8 cellular contexts compared by ENCODE assay signal in the genomic region with DNA sequence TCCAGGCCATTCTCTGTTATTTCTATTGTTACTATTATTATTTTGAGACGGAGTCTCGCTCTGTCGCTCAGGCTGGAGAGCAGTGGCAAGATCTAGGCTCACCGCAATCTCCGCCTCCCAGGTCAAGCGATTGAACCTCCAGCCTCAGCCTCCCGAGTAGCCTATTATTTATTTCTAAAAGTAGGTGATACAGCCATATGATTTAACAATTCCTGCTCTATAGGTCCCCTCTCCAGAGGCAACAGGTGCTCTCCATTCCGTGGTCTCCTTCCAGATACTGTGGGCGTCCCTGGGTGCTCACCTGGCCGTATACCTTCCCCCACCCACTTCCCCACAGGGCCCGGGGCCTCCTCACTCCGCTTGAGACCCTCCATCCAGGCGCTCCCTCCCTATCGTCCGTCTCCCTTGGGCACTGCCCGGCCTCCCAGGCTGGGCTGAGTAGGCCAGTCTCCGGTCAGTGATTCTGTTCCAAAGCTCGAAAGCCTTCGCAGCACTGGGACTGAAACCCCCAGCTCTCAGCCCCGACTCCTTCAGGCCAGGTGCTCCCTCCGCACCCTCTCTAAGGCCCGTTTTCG. TPM values are rescaled to one million over a fixed set of nuclear protein-coding genes. Genes with fewer than 3 reads are reported as not detected.
DNase-seq lines count a peak whose midpoint lies in the region; ATAC-seq and TF ChIP-seq lines count a peak whose summit lies in the region.

No MANE protein-coding gene starts in this region.

- peak; percentile 41 for TF ChIP-seq CTCF in neural cell (IDR thresholded peaks at IDR 0.05; ENCODE audit: poor library complexity, severe bottlenecking)

- peaks cover 38% of the 10 kb centered on the region for H3K4me1 ChIP-seq in Karpas-422 (ENCODE audit: low read length)
- H3K4me1 ChIP-seq in ectodermal cell (ENCODE audit: control insufficient read depth, insufficient read depth, low read length), result peaks cover 7% of the 10 kb centered on the region

- peaks cover 49% of the 10 kb centered on the region for H3K79me2 ChIP-seq in Karpas-422 (ENCODE audit: low read length)
- H3K79me2 ChIP-seq in neural cell (replicated peaks; ENCODE audit: insufficient read depth, low read length), result peaks cover 22% of the 10 kb centered on the region

- DNase-seq in Karpas-422 (no peak), NCI-H526 treated with DMSO at 0.1 percent for 48 hours (lab: John Stamatoyannopoulos, UW) (no peak), GM03348 (ENCODE audit: low spot score) (no peak), COR-L47 (lab: John Stamatoyannopoulos, UW) (no peak)
- DNase-seq in stimulated activated CD4-positive, alpha-beta T cell treated with anti-CD3 and anti-CD28 coated beads, Interleukin-2, amount 100 ng/mL, for 24 hours, result no peak

- no peaks in the 10 kb centered on the region for H3K9me2 ChIP-seq in Karpas-422 (replicated peaks; ENCODE audit: insufficient read depth, low read length)
- no peaks in the 10 kb centered on the region for H3K9me2 ChIP-seq in neural cell (ENCODE audit: insufficient read depth, low read length)

- H3K9me3 ChIP-seq in Karpas-422 (ENCODE audit: low read length), result no peaks in the 10 kb centered on the region
- H3K9me3 ChIP-seq in ectodermal cell (ENCODE audit: control insufficient read depth, low read length), result no peaks in the 10 kb centered on the region
- H3K9me3 ChIP-seq in neural cell (ENCODE audit: low read length), result no peaks in the 10 kb centered on the region

- H3K27me3 ChIP-seq in Karpas-422 (ENCODE audit: low read length) (no peaks in the 10 kb centered on the region), ectodermal cell (ENCODE audit: control insufficient read depth, insufficient read depth, low read length, poor library complexity, severe bottlenecking) (no peaks in the 10 kb centered on the region), neural cell (ENCODE audit: insufficient read depth, low read depth, low read length) (no peaks in the 10 kb centered on the region)

- H3F3A ChIP-seq in neural cell (ENCODE audit: insufficient read depth, low read length, poor library complexity, severe bottlenecking), result no peaks in the 10 kb centered on the region

- H2AFZ ChIP-seq in Karpas-422 (ENCODE audit: low read length) (peak overlapping the region; percentile 12; the same call in 1 of the 2 replicates), neural cell (ENCODE audit: low read depth, low read length) (peak overlapping the region; percentile 93)

- peaks cover 16% of the 10 kb centered on the region for H4K20me1 ChIP-seq in Karpas-422 (ENCODE audit: insufficient read depth, low read depth, low read length)
- H4K20me1 ChIP-seq in neural cell (ENCODE audit: insufficient read depth), result no peaks in the 10 kb centered on the region

- H3K36me3 ChIP-seq in Karpas-422 (ENCODE audit: insufficient read depth, low read length), result no peaks in the 10 kb centered on the region
- H3K36me3 ChIP-seq in ectodermal cell (ENCODE audit: control insufficient read depth, insufficient read depth, low read length), result no peaks in the 10 kb centered on the region
- H3K36me3 ChIP-seq in neural cell (ENCODE audit: insufficient read depth, low read length), result no peaks in the 10 kb centered on the region

- H3K9ac ChIP-seq in Karpas-422 (ENCODE audit: low read length) (peak overlapping the region; percentile 89), neural cell (ENCODE audit: low read length) (peak overlapping the region; percentile 90)

- TF ChIP-seq EP300 in neural cell (conservative IDR thresholded peaks at IDR 0.05; ENCODE audit: poor library complexity, severe bottlenecking), result no peak

- no peak for TF ChIP-seq RAD21 in neural cell (conservative IDR thresholded peaks at IDR 0.05)

- WGBS in ectodermal cell, 2 experiments, result 19 to 21% methylated on average over 23 of the region's 23 CpGs

- H3K27ac ChIP-seq in Karpas-422 (ENCODE audit: low read length), result peak overlapping the region; percentile 45
- peak overlapping the region; percentile 86 for H3K27ac ChIP-seq in ectodermal cell (ENCODE audit: insufficient read depth, low read depth, low read length, poor library complexity, severe bottlenecking)
- H3K27ac ChIP-seq in neural cell (ENCODE audit: low read length), result peak overlapping the region; percentile 89

- peak overlapping the region; percentile 94 for H3K4me2 ChIP-seq in Karpas-422 (ENCODE audit: low read depth, low read length, poor library complexity, severe bottlenecking)
- H3K4me2 ChIP-seq in neural cell (ENCODE audit: low read length), result peak overlapping the region; percentile 90

- peak overlapping the region; percentile 88 for H3K4me3 ChIP-seq in Karpas-422 (ENCODE audit: low read length)
- peak overlapping the region; percentile 68 for H3K4me3 ChIP-seq in ectodermal cell (ENCODE audit: insufficient read depth, low read depth, low read length)
- H3K4me3 ChIP-seq in neural cell (ENCODE audit: low read length), result peak overlapping the region; percentile 75

- ATAC-seq in GM18502 (IDR thresholded peaks at IDR 0.05; ENCODE audit: poor library complexity, unreplicated experiment), result peak; percentile 13

TF ChIP-seq in neural cell, 6 proteins besides CTCF, POLR2A, EP300 and RAD21:
- no peak for TF ChIP-seq EZH2 (IDR thresholded peaks at IDR 0.05; ENCODE audit: borderline replicate concordance, insufficient read depth, low read length, poor library complexity, severe bottlenecking)
- no peak for TF ChIP-seq SMC3 (conservative IDR thresholded peaks at IDR 0.05; ENCODE audit: poor library complexity)
- TF ChIP-seq TAF1 (IDR thresholded peaks at IDR 0.05; ENCODE audit: low read depth), result no peak
- TF ChIP-seq, protein P1, sequence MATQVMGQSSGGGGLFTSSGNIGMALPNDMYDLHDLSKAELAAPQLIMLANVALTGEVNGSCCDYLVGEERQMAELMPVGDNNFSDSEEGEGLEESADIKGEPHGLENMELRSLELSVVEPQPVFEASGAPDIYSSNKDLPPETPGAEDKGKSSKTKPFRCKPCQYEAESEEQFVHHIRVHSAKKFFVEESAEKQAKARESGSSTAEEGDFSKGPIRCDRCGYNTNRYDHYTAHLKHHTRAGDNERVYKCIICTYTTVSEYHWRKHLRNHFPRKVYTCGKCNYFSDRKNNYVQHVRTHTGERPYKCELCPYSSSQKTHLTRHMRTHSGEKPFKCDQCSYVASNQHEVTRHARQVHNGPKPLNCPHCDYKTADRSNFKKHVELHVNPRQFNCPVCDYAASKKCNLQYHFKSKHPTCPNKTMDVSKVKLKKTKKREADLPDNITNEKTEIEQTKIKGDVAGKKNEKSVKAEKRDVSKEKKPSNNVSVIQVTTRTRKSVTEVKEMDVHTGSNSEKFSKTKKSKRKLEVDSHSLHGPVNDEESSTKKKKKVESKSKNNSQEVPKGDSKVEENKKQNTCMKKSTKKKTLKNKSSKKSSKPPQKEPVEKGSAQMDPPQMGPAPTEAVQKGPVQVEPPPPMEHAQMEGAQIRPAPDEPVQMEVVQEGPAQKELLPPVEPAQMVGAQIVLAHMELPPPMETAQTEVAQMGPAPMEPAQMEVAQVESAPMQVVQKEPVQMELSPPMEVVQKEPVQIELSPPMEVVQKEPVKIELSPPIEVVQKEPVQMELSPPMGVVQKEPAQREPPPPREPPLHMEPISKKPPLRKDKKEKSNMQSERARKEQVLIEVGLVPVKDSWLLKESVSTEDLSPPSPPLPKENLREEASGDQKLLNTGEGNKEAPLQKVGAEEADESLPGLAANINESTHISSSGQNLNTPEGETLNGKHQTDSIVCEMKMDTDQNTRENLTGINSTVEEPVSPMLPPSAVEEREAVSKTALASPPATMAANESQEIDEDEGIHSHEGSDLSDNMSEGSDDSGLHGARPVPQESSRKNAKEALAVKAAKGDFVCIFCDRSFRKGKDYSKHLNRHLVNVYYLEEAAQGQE (IDR thresholded peaks at IDR 0.05; ENCODE audit: borderline replicate concordance), result no peak
- no peak for TF ChIP-seq POLR2AphosphoS5 (IDR thresholded peaks at IDR 0.05)
- TF ChIP-seq MXI1 (conservative IDR thresholded peaks at IDR 0.05; ENCODE audit: poor library complexity, severe bottlenecking), result no peak

RNA-seq across cellular contexts. Expression of a gene that starts 0.7 kb away (rescaled TPM):
- total RNA-seq in Karpas-422 (2014; rRNA removed; shearing (Covaris generic); ENCODE audit: low replicate concordance), result 7.9 and 25.5 TPM in 2 replicates
- polyA plus RNA-seq in ectodermal cell (2013, experiment 1 of 4), result 35.3 TPM
- 33.7 TPM for polyA plus RNA-seq in ectodermal cell (2013, experiment 2 of 4)
- 27.2 TPM for polyA plus RNA-seq in ectodermal cell (2013, experiment 3 of 4)
- 31.7 TPM for polyA plus RNA-seq in ectodermal cell (2013, experiment 4 of 4)
- polyA plus RNA-seq in neural cell, result 5.4 and 36.2 TPM in 2 replicates
- 17.8 and 52.8 TPM in 2 replicates for polyA minus RNA-seq in neural cell
